In genomic region chr10:84138478-84139125, GRCh38 we compare ENCODE assay signal across 8 cellular contexts. TPM values are rescaled to one million over a fixed set of nuclear protein-coding genes. Genes with fewer than 3 reads are reported as not detected.
DNase-seq lines count a peak whose midpoint lies in the region; ATAC-seq and TF ChIP-seq lines count a peak whose summit lies in the region.

No MANE protein-coding gene starts in this region.

- DNase-seq in DMS53 (lab: John Stamatoyannopoulos, UW) (peak; percentile 82), epithelial cell of prostate (ENCODE audit: low read depth, low spot score) (no peak), neuronal stem cell (ENCODE audit: low spot score) (no peak), upper lobe of left lung (no peak), NCI-H2171 (lab: John Stamatoyannopoulos, UW) (no peak)
- no peak for DNase-seq in Jurkat, Clone E6-1 (ENCODE audit: low read depth, low spot score)
- peak; percentile 44 for DNase-seq in activated CD8-positive, alpha-beta T cell treated with anti-CD3 and anti-CD28 coated beads, Interleukin-2, amount 10 ng/mL, durations not matched to agents 7 days and 5 days

- no peak for TF ChIP-seq EP300 in upper lobe of left lung (IDR thresholded peaks at IDR 0.05)

- H3K4me1 ChIP-seq in neuronal stem cell (ENCODE audit: control insufficient read depth in 2 of 2, insufficient read depth in 1 of 2, low read depth in 1 of 2, low read length in 2 of 2) (peaks cover 2 to 4% of the 10 kb centered on the region in 2 donors), upper lobe of left lung (peaks cover 16 to 18% (median 17%) of the 10 kb centered on the region in 4 donors)

- H2AK5ac ChIP-seq in neuronal stem cell (ENCODE audit: low read depth, low read length) = no peak overlapping the region

- peaks cover 8% of the 10 kb centered on the region for H3K79me1 ChIP-seq in neuronal stem cell (ENCODE audit: low read depth, low read length)

- H3K27ac ChIP-seq in epithelial cell of prostate = peak overlapping the region; percentile 95
- no peak overlapping the region for H3K27ac ChIP-seq in neuronal stem cell (replicated peaks; ENCODE audit: low read length)
- peak overlapping the region; percentile 98 to 100 (median 98) for H3K27ac ChIP-seq in upper lobe of left lung

- H4K8ac ChIP-seq in neuronal stem cell (ENCODE audit: low read depth, low read length) = no peak overlapping the region

- no peak for TF ChIP-seq POLR2A in upper lobe of left lung (IDR thresholded peaks at IDR 0.05)

- H3K9ac ChIP-seq in neuronal stem cell (ENCODE audit: low read depth, low read length, poor library complexity) = no peak overlapping the region

- peak overlapping the region; percentile 61 for H3K4me3 ChIP-seq in Jurkat, Clone E6-1 (ENCODE audit: low read length)
- H3K4me3 ChIP-seq in neuronal stem cell (ENCODE audit: low read length in 2 of 2) (peak overlapping the region in 1 of 2 donors; percentile 98), upper lobe of left lung (peak overlapping the region; percentile 8 to 96 (median 88))

- no peak for TF ChIP-seq CTCF in upper lobe of left lung (IDR thresholded peaks at IDR 0.05)

- H3K9me3 ChIP-seq in neuronal stem cell (replicated peaks in 1 of 2; ENCODE audit: control insufficient read depth in 2 of 2, insufficient read depth in 1 of 2, low read depth in 1 of 2, low read length in 2 of 2) (no peaks in the 10 kb centered on the region), upper lobe of left lung (no peaks in the 10 kb centered on the region)

- no peak overlapping the region for H2BK120ac ChIP-seq in neuronal stem cell (ENCODE audit: low read depth, low read length)

- H3K4me3 Mint-ChIP-seq in activated CD8-positive, alpha-beta T cell treated with anti-CD3 and anti-CD28 coated beads, Interleukin-2, amount 10 ng/mL, durations not matched to agents 7 days and 5 days = peak overlapping the region; percentile 93

- H2AFZ ChIP-seq in neuronal stem cell (ENCODE audit: low read length) = peak overlapping the region; percentile 92

- H4K91ac ChIP-seq in neuronal stem cell (ENCODE audit: low read depth, low read length, poor library complexity) = no peak overlapping the region

- peaks cover 4% of the 10 kb centered on the region for H3K27me3 Mint-ChIP-seq in activated CD8-positive, alpha-beta T cell treated with anti-CD3 and anti-CD28 coated beads, Interleukin-2, amount 10 ng/mL, durations not matched to agents 7 days and 5 days (ENCODE audit: low read depth)

- no peak overlapping the region for H3K23ac ChIP-seq in neuronal stem cell (ENCODE audit: low read depth, low read length, poor library complexity)

- POLR2A ChIA-PET in activated CD8-positive, alpha-beta T cell treated with anti-CD3 and anti-CD28 coated beads, Interleukin-2, amount 10 ng/mL, durations not matched to agents 7 days and 5 days (lab: Charles Lee) = interaction anchor here (0.6 to 2.2 kb wide), 4 partner anchors 39 to 190 kb away, joined by 3 to 11 read pairs (median 4); partner anchors contain the start of gene CCSER2

- H3K4me1 Mint-ChIP-seq in activated CD8-positive, alpha-beta T cell treated with anti-CD3 and anti-CD28 coated beads, Interleukin-2, amount 10 ng/mL, durations not matched to agents 7 days and 5 days (ENCODE audit: low read depth) = peaks cover 28% of the 10 kb centered on the region

- CTCF ChIA-PET in activated CD8-positive, alpha-beta T cell treated with anti-CD3 and anti-CD28 coated beads, Interleukin-2, amount 10 ng/mL, durations not matched to agents 7 days and 5 days (lab: Charles Lee) = interaction anchor here (0.6 to 4.8 kb wide), 9 partner anchors 10 to 126 kb away, joined by 3 to 45 read pairs (median 4); no protein-coding TSS in a partner anchor

- H3K27me3 ChIP-seq in neuronal stem cell (ENCODE audit: control insufficient read depth in 3 of 3, insufficient read depth in 3 of 3, low read depth in 1 of 3, low read length in 3 of 3) = peaks cover 0 to 6% (median 0%) of the 10 kb centered on the region in 3 experiments
- H3K27me3 ChIP-seq in upper lobe of left lung = no peaks in the 10 kb centered on the region

- H3K18ac ChIP-seq in neuronal stem cell (ENCODE audit: low read length) = no peak overlapping the region

- H3K36me3 ChIP-seq in neuronal stem cell (replicated peaks in 1 of 2; ENCODE audit: control insufficient read depth in 2 of 2, insufficient read depth in 2 of 2, low read length in 2 of 2) = peaks cover 1 to 23% of the 10 kb centered on the region in 2 donors
- peaks cover 11 to 23% (median 12%) of the 10 kb centered on the region in 4 donors for H3K36me3 ChIP-seq in upper lobe of left lung

- no peak overlapping the region for H3K4ac ChIP-seq in neuronal stem cell (ENCODE audit: low read length)

- no peak overlapping the region for H3K4me2 ChIP-seq in neuronal stem cell (ENCODE audit: insufficient read depth, low read length, poor library complexity, severe bottlenecking)

- H2BK15ac ChIP-seq in neuronal stem cell (ENCODE audit: low read length) = no peak overlapping the region

- ATAC-seq in activated CD8-positive, alpha-beta T cell treated with anti-CD3 and anti-CD28 coated beads, Interleukin-2, amount 10 ng/mL, durations not matched to agents 7 days and 5 days = peak; percentile 10
- ATAC-seq in upper lobe of left lung (ENCODE audit: low FRiP score in 2 of 2) (peak in 1 of 2 donors; percentile 8), GM18517 (IDR thresholded peaks at IDR 0.05; ENCODE audit: unreplicated experiment) (no peak)

- no peak overlapping the region for H2BK12ac ChIP-seq in neuronal stem cell (ENCODE audit: low read length)

- H3K36me3 Mint-ChIP-seq in activated CD8-positive, alpha-beta T cell treated with anti-CD3 and anti-CD28 coated beads, Interleukin-2, amount 10 ng/mL, durations not matched to agents 7 days and 5 days (ENCODE audit: low read depth) = peaks cover 16% of the 10 kb centered on the region

- no peaks in the 10 kb centered on the region for H3K9me3 Mint-ChIP-seq in activated CD8-positive, alpha-beta T cell treated with anti-CD3 and anti-CD28 coated beads, Interleukin-2, amount 10 ng/mL, durations not matched to agents 7 days and 5 days (ENCODE audit: insufficient read depth)

- H2BK5ac ChIP-seq in neuronal stem cell (ENCODE audit: low read length) = no peak overlapping the region

- H3K14ac ChIP-seq in neuronal stem cell (ENCODE audit: low read length) = no peak overlapping the region

- H3K27ac Mint-ChIP-seq in activated CD8-positive, alpha-beta T cell treated with anti-CD3 and anti-CD28 coated beads, Interleukin-2, amount 10 ng/mL, durations not matched to agents 7 days and 5 days = peak overlapping the region; percentile 97

- WGBS in neuronal stem cell (ENCODE audit: extremely low coverage in 2 of 2, insufficient read length in 2 of 2, insufficient replicate concordance in 1 of 2), 2 donors = no CpG with 5 or more reads among the region's 20 CpGs
- WGBS in upper lobe of left lung, 2 donors = 69 to 76% methylated on average over 20 of the region's 20 CpGs

RNA-seq across cellular contexts. Expression of gene GHITM, which starts 0.7 kb away (rescaled TPM):
- polyA plus RNA-seq in Jurkat, Clone E6-1 (2012; ENCODE audit: insufficient read depth, insufficient read length) = 139 TPM
- total RNA-seq in activated CD8-positive, alpha-beta T cell treated with anti-CD3 and anti-CD28 coated beads, Interleukin-2, amount 10 ng/mL, durations not matched to agents 7 days and 5 days = 100 to 1,000 TPM; 123 to 133 TPM
- polyA plus RNA-seq in neuronal stem cell (2013, experiment 1 of 2) = 78.4 TPM
- 78.6 TPM for polyA plus RNA-seq in neuronal stem cell (2013, experiment 2 of 2)
- 100 to 1,000 TPM in 4 of 6 donors, 10 to 100 TPM in 2; 40.9 to 130 (median 113) TPM for total RNA-seq in upper lobe of left lung

RNA-seq across cellular contexts. Expression of gene GPR15LG, which starts 35.0 kb away (rescaled TPM):
- polyA plus RNA-seq in Jurkat, Clone E6-1 (2012; ENCODE audit: insufficient read depth, insufficient read length) = not detected
- total RNA-seq in activated CD8-positive, alpha-beta T cell treated with anti-CD3 and anti-CD28 coated beads, Interleukin-2, amount 10 ng/mL, durations not matched to agents 7 days and 5 days = not detected
- not detected for polyA plus RNA-seq in neuronal stem cell (2013, experiment 1 of 2)
- polyA plus RNA-seq in neuronal stem cell (2013, experiment 2 of 2) = not detected
- under 1 TPM in 1 of 6 donors, not detected in 5; 0.37 TPM for total RNA-seq in upper lobe of left lung

RNA-seq across cellular contexts. Expression of gene CDHR1, which starts 55.7 kb away (rescaled TPM):
- polyA plus RNA-seq in Jurkat, Clone E6-1 (2012; ENCODE audit: insufficient read depth, insufficient read length) = not detected
- under 1 TPM; 0.26 to 0.29 TPM for total RNA-seq in activated CD8-positive, alpha-beta T cell treated with anti-CD3 and anti-CD28 coated beads, Interleukin-2, amount 10 ng/mL, durations not matched to agents 7 days and 5 days
- polyA plus RNA-seq in neuronal stem cell (2013, experiment 1 of 2) = 6.3 TPM
- polyA plus RNA-seq in neuronal stem cell (2013, experiment 2 of 2) = 6.5 TPM
- total RNA-seq in upper lobe of left lung = under 1 TPM in 4 of 6 donors, not detected in 2; 0.30 to 0.46 (median 0.33) TPM

Comparison
In these comparisons a context has a peak if more than half of its experiments do, and no peak if none do; other contexts are left out.
1. DNase-seq: peak in DMS53 (single experiment) and activated CD8-positive, alpha-beta T cell treated with anti-CD3 and anti-CD28 coated beads, Interleukin-2, amount 10 ng/mL, durations not matched to agents 7 days and 5 days (single experiment); none in Jurkat, Clone E6-1 (single experiment), epithelial cell of prostate (single experiment), neuronal stem cell (single experiment), upper lobe of left lung (0 of 2) and NCI-H2171 (single experiment).